In the genomic region with DNA sequence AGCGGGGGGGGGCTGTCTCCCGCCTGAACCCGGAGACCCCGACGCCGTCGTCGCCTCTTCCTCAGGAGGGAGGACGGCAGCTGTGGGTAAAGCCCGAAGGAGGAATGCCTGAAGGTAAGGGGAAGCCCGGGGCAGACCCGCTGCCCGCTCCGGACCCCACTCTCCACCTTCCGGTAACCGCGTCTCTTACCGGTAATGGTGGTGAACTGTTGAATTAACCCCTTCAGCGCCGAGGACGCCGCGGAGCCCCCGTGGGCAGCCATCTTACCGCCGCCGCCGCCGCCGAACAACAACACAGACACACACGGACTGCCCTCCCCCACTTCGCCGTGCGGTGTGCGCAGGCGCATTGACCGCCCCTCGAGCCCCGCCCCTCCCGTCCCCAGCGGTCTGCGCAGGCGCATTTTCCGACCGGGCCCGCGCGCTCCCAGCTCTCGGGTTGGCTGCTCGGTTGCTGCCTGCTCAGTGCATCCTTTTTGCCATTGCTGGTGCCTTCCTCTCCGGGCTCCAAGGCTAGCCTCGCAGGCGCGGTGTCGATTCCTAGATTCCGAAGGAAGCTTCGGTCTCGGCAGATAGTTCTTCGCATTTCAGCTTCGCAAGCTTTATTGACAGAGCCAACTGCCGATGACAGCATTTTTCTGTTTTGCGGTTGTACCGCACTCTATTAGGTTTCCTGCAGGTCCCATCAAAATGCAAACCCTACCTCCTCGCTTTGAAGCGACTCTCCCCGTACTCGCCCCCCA, we compare ENCODE assay signal across 8 cellular contexts. TPM values are rescaled to one million over a fixed set of nuclear protein-coding genes. Genes with fewer than 3 reads are reported as not detected.
A peak's percentile ranks its signal among the peaks of the same experiment; 100 is the strongest.
DNase-seq lines count a peak whose midpoint lies in the region; ATAC-seq and TF ChIP-seq lines count a peak whose summit lies in the region.

A gene with protein sequence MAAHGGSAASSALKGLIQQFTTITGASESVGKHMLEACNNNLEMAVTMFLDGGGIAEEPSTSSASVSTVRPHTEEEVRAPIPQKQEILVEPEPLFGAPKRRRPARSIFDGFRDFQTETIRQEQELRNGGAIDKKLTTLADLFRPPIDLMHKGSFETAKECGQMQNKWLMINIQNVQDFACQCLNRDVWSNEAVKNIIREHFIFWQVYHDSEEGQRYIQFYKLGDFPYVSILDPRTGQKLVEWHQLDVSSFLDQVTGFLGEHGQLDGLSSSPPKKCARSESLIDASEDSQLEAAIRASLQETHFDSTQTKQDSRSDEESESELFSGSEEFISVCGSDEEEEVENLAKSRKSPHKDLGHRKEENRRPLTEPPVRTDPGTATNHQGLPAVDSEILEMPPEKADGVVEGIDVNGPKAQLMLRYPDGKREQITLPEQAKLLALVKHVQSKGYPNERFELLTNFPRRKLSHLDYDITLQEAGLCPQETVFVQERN (minus strand): TSS at position 291 of the 743 bp plus-strand sequence. CDS start 28 bp downstream, at position 263.

- ATAC-seq in GM19043 (IDR thresholded peaks at IDR 0.05; ENCODE audit: low read depth, unreplicated experiment) (peak; percentile 65), HG03354 (IDR thresholded peaks at IDR 0.05; ENCODE audit: poor library complexity, severe bottlenecking, unreplicated experiment) (peak; percentile 85)

- peak; percentile 89 for DNase-seq in AG10803 (ENCODE audit: low read depth)
- DNase-seq in NCI-H460 (ENCODE audit: extremely low read depth, low read depth) = peak; percentile 87
- peak; percentile 95 for DNase-seq in activated CD4-positive, CD25-positive, alpha-beta regulatory T cell treated with anti-CD3 and anti-CD28 coated beads, Interleukin-2, amount 50 U/mL, for 72 hours
- DNase-seq in cerebellar nuclear complex (lab: John Stamatoyannopoulos, UW) = peak; percentile 37 to 86
- peak; percentile 98 for DNase-seq in islet precursor cell
- DNase-seq in stimulated activated CD4-positive, alpha-beta T cell treated with anti-CD3 and anti-CD28 coated beads, Interleukin-12 subunit alpha, Interleukin-12 subunit beta, amount 100 ng/mL, for 4 hours = peak; percentile 97

- peak within 1 kb of the TSS; percentile 96 for H3K4me3 ChIP-seq in AG10803 (ENCODE audit: low read length)

- no peak for TF ChIP-seq CTCF in AG10803 (conservative IDR thresholded peaks at IDR 0.05; ENCODE audit: low read length)

RNA-seq across cellular contexts. Expression of the gene that starts here (rescaled TPM):
- total RNA-seq in NCI-H460 (2014; rRNA removed; shearing (Covaris generic)) = 10.3 and 10.8 TPM in 2 replicates
- polyA plus RNA-seq in NCI-H460 (2014; cell fraction: nucleus; rRNA removed) = 4.2 and 4.5 TPM in 2 replicates

Comparison
In these comparisons a context has a peak if more than half of its experiments do, and no peak if none do; other contexts are left out.
1. Peak in every context shown above with its lines: DNase-seq, ATAC-seq and H3K4me3 ChIP-seq.